ENCODE assay signal across 9 cellular contexts in the genomic region with DNA sequence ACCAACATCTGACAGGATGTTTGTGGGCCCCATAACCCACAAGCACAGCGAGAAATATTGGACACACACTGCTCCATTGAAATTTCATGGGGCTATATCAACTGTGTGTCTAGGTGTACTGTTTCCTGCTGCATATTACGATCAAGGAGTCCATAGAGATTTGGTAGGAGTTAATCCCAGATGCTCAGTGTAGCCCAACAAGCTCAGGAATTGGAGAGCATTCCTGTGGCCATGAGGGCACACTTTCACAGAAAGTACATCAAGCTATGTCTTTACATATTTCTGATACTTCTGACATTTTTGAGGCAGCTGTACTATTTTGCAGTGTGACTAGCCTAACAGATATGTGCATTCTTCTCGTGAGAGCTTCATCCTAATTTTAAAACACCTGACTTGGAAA.
"Had no signal": no experiment of that assay in that cellular context is flagged by ENCODE, and none has a peak within 500 bp of the region (broad histone marks: within the 10 kb centered on the region; RNA-seq: fewer than 3 reads in every experiment).

No MANE protein-coding gene starts in this region.

- H3K27ac ChIP-seq: GM23248, HL-60 had no signal

- H3K4me1 ChIP-seq: HAP-1 had no signal

- H3K4me3 ChIP-seq: GM23248, HAP-1, K562 had no signal

- H2AFZ ChIP-seq: GM23248 had no signal

- H3K9ac ChIP-seq: GM23248 had no signal

- H3K9me3 ChIP-seq: HAP-1 had no signal

- DNase-seq: GM23248, GOT3, H7, HFFc6, IMR-90 had no signal

- H3K36me3 ChIP-seq: HAP-1 had no signal

- ATAC-seq: HCT116, K562 had no signal
